ENCODE assay signal across 23 cellular contexts in the genomic region with DNA sequence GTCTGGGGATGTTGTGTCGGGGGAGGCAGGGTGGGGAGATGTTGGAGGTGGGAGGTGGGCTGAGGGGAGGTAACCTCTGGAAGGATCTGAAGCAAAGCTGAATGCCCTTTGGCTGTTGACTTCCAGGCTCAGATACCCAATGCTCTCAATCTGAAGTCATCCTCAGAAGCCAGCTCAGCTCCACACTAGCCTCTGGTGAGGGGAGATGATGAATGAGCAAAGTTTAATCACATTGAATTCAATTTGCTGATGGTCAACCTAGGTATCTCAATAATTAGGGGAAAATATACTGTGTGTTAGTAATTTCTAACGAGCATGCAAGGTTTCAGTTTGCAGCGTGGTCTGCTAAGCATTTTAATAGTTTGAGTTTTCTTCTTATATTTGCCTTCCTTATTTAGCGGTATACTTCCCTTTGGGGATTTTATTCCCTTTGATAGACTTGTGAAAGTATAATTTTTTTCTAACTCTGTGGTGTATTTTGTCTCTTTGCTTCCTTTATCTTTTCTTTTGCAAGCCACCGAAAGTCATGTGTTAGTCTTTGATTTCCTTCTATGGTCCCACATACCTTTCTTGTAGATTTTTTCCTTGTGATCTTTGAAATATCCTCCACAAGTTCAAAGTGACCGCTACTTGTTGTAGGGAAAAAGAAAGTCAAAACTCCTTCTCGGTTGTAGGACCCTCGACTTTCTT.
A peak's percentile ranks its signal among the peaks of the same experiment; 100 is the strongest.
DNase-seq lines count a peak whose midpoint lies in the region; ATAC-seq lines count a peak whose summit lies in the region.
"Had no signal": no experiment of that assay in that cellular context is flagged by ENCODE, and none has a peak within 500 bp of the region (broad histone marks: within the 10 kb centered on the region; RNA-seq: fewer than 3 reads in every experiment).

No MANE protein-coding gene starts in this region.

- no peaks in the 10 kb centered on the region for H3K9me3 Mint-ChIP-seq in activated naive CD4-positive, alpha-beta T cell treated with anti-CD3 and anti-CD28 coated beads for 36 hours
- no peaks in the 10 kb centered on the region for H3K9me3 Mint-ChIP-seq in activated naive CD8-positive, alpha-beta T cell (ENCODE audit: low read depth)
- H3K9me3 Mint-ChIP-seq: activated naive CD4-positive, alpha-beta T cell treated with anti-CD3 and anti-CD28 coated beads, Interleukin-2, amount 50 U/mL, for 72 hours had no signal

- H3K4me3 ChIP-seq in Jurkat, Clone E6-1 (ENCODE audit: low read length) = peak overlapping the region; percentile 15
- H3K4me3 ChIP-seq: neural progenitor cell, right atrium auricular region, suprapubic skin, upper lobe of right lung had no signal

- peak; percentile 55 for ATAC-seq in stimulated activated naive CD8-positive, alpha-beta T cell treated with anti-CD3 and anti-CD28 coated beads, Interleukin-15, Interleukin-2, amounts not matched to agents 100 U/mL and 50 U/mL, for 24 hours
- ATAC-seq in HG03571 (IDR thresholded peaks at IDR 0.05; ENCODE audit: unreplicated experiment) = no peak
- ATAC-seq: HCT116; stimulated activated effector memory CD8-positive, alpha-beta T cell treated with anti-CD3 and anti-CD28 coated beads, Interleukin-12 subunit alpha, Interleukin-12 subunit beta, amount 100 ng/mL, for 72 hours; upper lobe of right lung had no signal

- H3K4me3 Mint-ChIP-seq in activated naive CD4-positive, alpha-beta T cell treated with anti-CD3 and anti-CD28 coated beads for 36 hours = peak overlapping the region; percentile 46
- peak overlapping the region; percentile 71 for H3K4me3 Mint-ChIP-seq in activated naive CD8-positive, alpha-beta T cell
- H3K4me3 Mint-ChIP-seq: neural progenitor cell; stimulated activated effector memory CD8-positive, alpha-beta T cell treated with anti-CD3 and anti-CD28 coated beads, Interleukin-12 subunit alpha, Interleukin-12 subunit beta, amount 100 ng/mL, for 72 hours had no signal

- intact Hi-C loops in activated naive CD4-positive, alpha-beta T cell treated with anti-CD3 and anti-CD28 coated beads for 36 hours (cut with micrococcal nuclease) = loop anchor here (1.0 kb wide), 2 partner anchors 13 to 40 kb away; no protein-coding TSS in a partner anchor
- intact Hi-C loops in head of caudate nucleus (cut with DNase I) = no loop called here

- CTCF ChIA-PET in activated naive CD4-positive, alpha-beta T cell treated with anti-CD3 and anti-CD28 coated beads for 36 hours (lab: Charles Lee) = no interaction called here

- peak; percentile 21 for DNase-seq in activated naive CD4-positive, alpha-beta T cell treated with anti-CD3 and anti-CD28 coated beads for 36 hours
- DNase-seq in activated naive CD4-positive, alpha-beta T cell treated with anti-CD3 and anti-CD28 coated beads, Interleukin-2, amount 50 U/mL, for 16 hours = no peak
- DNase-seq in Jurkat, Clone E6-1 (ENCODE audit: low read depth, low spot score) = peak; percentile 74
- DNase-seq in stimulated activated naive CD8-positive, alpha-beta T cell treated with anti-CD3 and anti-CD28 coated beads, Interleukin-15, Interleukin-2, amounts not matched to agents 100 U/mL and 50 U/mL, for 24 hours = no peak
- DNase-seq in head of caudate nucleus = no peak
- no peak for DNase-seq in cerebellar nuclear complex (lab: John Stamatoyannopoulos, UW)
- DNase-seq: activated CD8-positive, alpha-beta memory T cell treated with anti-CD3 and anti-CD28 coated beads, Interleukin-2, amount 50 U/mL, for 48 hours; central memory CD4-positive, alpha-beta T cell; KBM-7; NCI-H1417; NCI-H2081 treated with DMSO at 0.1 percent for 48 hours; NCI-H345; NCI-H774; stimulated activated CD4-positive, alpha-beta T cell treated with anti-CD3 and anti-CD28 coated beads, Interleukin-2, amount 100 ng/mL, for 48 hours; upper lobe of right lung had no signal

- H3K27ac Mint-ChIP-seq in activated naive CD4-positive, alpha-beta T cell treated with anti-CD3 and anti-CD28 coated beads for 36 hours = no peak overlapping the region
- H3K27ac Mint-ChIP-seq in activated naive CD8-positive, alpha-beta T cell = peak overlapping the region; percentile 10
- H3K27ac Mint-ChIP-seq: activated naive CD4-positive, alpha-beta T cell treated with anti-CD3 and anti-CD28 coated beads, Interleukin-2, amount 50 U/mL, for 72 hours; neural progenitor cell; stimulated activated effector memory CD8-positive, alpha-beta T cell treated with anti-CD3 and anti-CD28 coated beads, Interleukin-12 subunit alpha, Interleukin-12 subunit beta, amount 100 ng/mL, for 72 hours had no signal

- no peaks in the 10 kb centered on the region for H3K36me3 Mint-ChIP-seq in activated naive CD4-positive, alpha-beta T cell treated with anti-CD3 and anti-CD28 coated beads for 36 hours (ENCODE audit: low read depth)
- peaks cover 3% of the 10 kb centered on the region for H3K36me3 Mint-ChIP-seq in activated naive CD8-positive, alpha-beta T cell
- H3K36me3 Mint-ChIP-seq: activated naive CD4-positive, alpha-beta T cell treated with anti-CD3 and anti-CD28 coated beads, Interleukin-2, amount 50 U/mL, for 72 hours; neural progenitor cell; stimulated activated effector memory CD8-positive, alpha-beta T cell treated with anti-CD3 and anti-CD28 coated beads, Interleukin-12 subunit alpha, Interleukin-12 subunit beta, amount 100 ng/mL, for 72 hours had no signal

- peaks cover 1% of the 10 kb centered on the region for H3K27me3 Mint-ChIP-seq in activated naive CD4-positive, alpha-beta T cell treated with anti-CD3 and anti-CD28 coated beads for 36 hours (ENCODE audit: low read depth)
- no peaks in the 10 kb centered on the region for H3K27me3 Mint-ChIP-seq in activated naive CD8-positive, alpha-beta T cell

- H3K4me1 Mint-ChIP-seq in activated naive CD4-positive, alpha-beta T cell treated with anti-CD3 and anti-CD28 coated beads for 36 hours (ENCODE audit: low read depth) = peaks cover 47% of the 10 kb centered on the region
- H3K4me1 Mint-ChIP-seq in activated naive CD8-positive, alpha-beta T cell (ENCODE audit: low read depth) = peaks cover 55% of the 10 kb centered on the region
- H3K4me1 Mint-ChIP-seq: neural progenitor cell; stimulated activated effector memory CD8-positive, alpha-beta T cell treated with anti-CD3 and anti-CD28 coated beads, Interleukin-12 subunit alpha, Interleukin-12 subunit beta, amount 100 ng/mL, for 72 hours had no signal

Comparison
In these comparisons a context has a peak if more than half of its experiments do, and no peak if none do; other contexts are left out.
1. DNase-seq: peak in activated naive CD4-positive, alpha-beta T cell treated with anti-CD3 and anti-CD28 coated beads for 36 hours (single experiment) and Jurkat, Clone E6-1 (single experiment); none in activated naive CD4-positive, alpha-beta T cell treated with anti-CD3 and anti-CD28 coated beads, Interleukin-2, amount 50 U/mL, for 16 hours (single experiment), stimulated activated naive CD8-positive, alpha-beta T cell treated with anti-CD3 and anti-CD28 coated beads, Interleukin-15, Interleukin-2, amounts not matched to agents 100 U/mL and 50 U/mL, for 24 hours (single experiment), head of caudate nucleus (0 of 42) and cerebellar nuclear complex (0 of 2).